In genomic region chr11:100473390-100473740, GRCh38 we compare ENCODE assay signal across 3 cellular contexts.
"Had no signal": no experiment of that assay in that cellular context is flagged by ENCODE, and none has a peak within 500 bp of the region (broad histone marks: within the 10 kb centered on the region; RNA-seq: fewer than 3 reads in every experiment).

No MANE protein-coding gene starts in this region.

- H3K4me3 ChIP-seq: GM12878 had no signal

- ATAC-seq: GM12878 had no signal

- DNase-seq: GDM1, GF-D8 had no signal
